Comparison of ENCODE assay signal across 8 cellular contexts in the genomic region with DNA sequence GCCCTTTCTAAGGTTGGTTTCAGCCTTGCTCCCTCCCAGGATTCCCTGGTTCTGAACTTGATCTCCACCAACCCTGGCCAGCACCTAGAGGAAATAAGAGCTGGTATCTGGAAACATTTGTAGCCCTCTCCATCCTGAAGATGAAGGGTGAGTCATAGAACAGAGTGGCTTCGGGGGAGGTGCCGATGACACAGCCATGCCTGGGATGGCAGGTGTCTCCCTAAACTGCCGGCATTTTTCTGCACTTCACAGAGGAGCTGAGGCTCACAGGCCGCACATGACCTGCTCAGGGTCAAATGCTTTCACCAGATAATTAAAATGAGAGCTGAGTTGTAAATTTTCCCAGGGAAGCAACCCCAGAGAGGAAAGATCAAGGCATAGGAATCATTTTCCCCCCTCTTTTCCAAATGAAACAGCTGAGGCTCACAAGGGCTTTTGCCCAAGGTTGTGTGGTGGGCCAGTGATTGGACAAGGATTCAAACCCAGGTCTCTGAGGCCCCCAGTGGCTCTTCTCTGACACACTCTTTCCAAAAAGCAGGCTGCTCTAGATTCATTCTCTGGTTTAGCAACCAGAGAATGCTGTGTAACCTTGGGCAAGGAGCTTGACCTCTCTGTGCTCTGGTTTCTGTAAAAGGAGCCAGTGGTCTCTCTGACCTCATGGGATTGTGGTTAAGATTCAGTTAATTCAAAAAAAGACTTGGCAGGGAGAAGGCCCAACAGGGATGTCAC. TPM values are rescaled to one million over a fixed set of nuclear protein-coding genes. Genes with fewer than 3 reads are reported as not detected.
DNase-seq lines count a peak whose midpoint lies in the region; ATAC-seq and TF ChIP-seq lines count a peak whose summit lies in the region.

No MANE protein-coding gene starts in this region.

- in situ Hi-C loops in GM23248 (cut with MboI), result no loop called here
- in situ Hi-C loops in brain microvascular endothelial cell (cut with HindIII; ENCODE audit: low pct_ligation_motif_present, low sequenced_read_pairs), result no loop called here

- no peaks in the 10 kb centered on the region for H3K9me2 ChIP-seq in GM23248 (ENCODE audit: insufficient read depth)

- no peak overlapping the region for H3K23ac ChIP-seq in mesenchymal stem cell (ENCODE audit: low read length in 2 of 2)

- no peak overlapping the region for H4K91ac ChIP-seq in mesenchymal stem cell (ENCODE audit: low read length)

- H3K27ac ChIP-seq in GM23248 (no peak overlapping the region), brain microvascular endothelial cell (no peak overlapping the region), mesenchymal stem cell (ENCODE audit: low read length, poor library complexity, severe bottlenecking) (no peak overlapping the region), thyroid gland (peak overlapping the region in 2 of 3 donors; percentile 77 to 92)

- no peak overlapping the region for H2BK5ac ChIP-seq in mesenchymal stem cell (ENCODE audit: low read depth, low read length, poor library complexity, severe bottlenecking)

- no peak overlapping the region for H3K4ac ChIP-seq in mesenchymal stem cell (ENCODE audit: low read depth in 1 of 2, low read length in 2 of 2)

- TF ChIP-seq CTCF in brain microvascular endothelial cell (IDR thresholded peaks at IDR 0.05; ENCODE audit: low read depth, low read length, missing control alignments) (no peak), thyroid gland (IDR thresholded peaks at IDR 0.05) (no peak), GM20000 (IDR thresholded peaks at IDR 0.05; ENCODE audit: extremely low read depth, missing control alignments) (no peak)

- WGBS in GM23248 (ENCODE audit: low coverage in 1 of 2, low lambda C conversion rate in 2 of 2, missing lambda C conversion rate in 2 of 2), 2 experiments, result 65 to 71% methylated on average over 4 of the region's 4 CpGs
- 37% methylated on average over 4 of the region's 4 CpGs for WGBS in mesenchymal stem cell
- 76 to 90% methylated on average over 2 to 4 of the region's 4 CpGs for WGBS in thyroid gland, 2 donors

- peaks cover 11% of the 10 kb centered on the region for H3F3A ChIP-seq in GM23248 (ENCODE audit: insufficient read depth)

- ATAC-seq in GM21360 (IDR thresholded peaks at IDR 0.05; ENCODE audit: unreplicated experiment) (no peak), GM21423 (IDR thresholded peaks at IDR 0.05; ENCODE audit: unreplicated experiment) (no peak)

- H3K14ac ChIP-seq in mesenchymal stem cell (ENCODE audit: low read length in 2 of 2), result no peak overlapping the region

- intact Hi-C loops in thyroid gland (cut with DNase I), result no loop called here

- H3K9ac ChIP-seq in GM23248 (peak overlapping the region; percentile 54), mesenchymal stem cell (ENCODE audit: low read length) (peak overlapping the region; percentile 76)

- H2AK5ac ChIP-seq in mesenchymal stem cell (ENCODE audit: low read length, severe bottlenecking), result no peak overlapping the region

- peak overlapping the region in 1 of 2 experiments; percentile 15 for H2BK12ac ChIP-seq in mesenchymal stem cell (ENCODE audit: low read length in 2 of 2)

- H3K4me1 ChIP-seq in GM23248 (ENCODE audit: insufficient read depth) (peaks cover 12% of the 10 kb centered on the region), mesenchymal stem cell (ENCODE audit: control insufficient read depth, insufficient read depth, low read depth, low read length) (peaks cover 22% of the 10 kb centered on the region), thyroid gland (peaks cover 53 to 77% of the 10 kb centered on the region in 2 donors)

- H3K9me3 ChIP-seq in GM23248 (ENCODE audit: low read depth), result no peaks in the 10 kb centered on the region
- H3K9me3 ChIP-seq in mesenchymal stem cell (ENCODE audit: control insufficient read depth, low read length), result no peaks in the 10 kb centered on the region
- H3K9me3 ChIP-seq in thyroid gland, result no peaks in the 10 kb centered on the region

- peak overlapping the region; percentile 35 for H4K8ac ChIP-seq in mesenchymal stem cell (ENCODE audit: low read length)

- no peak overlapping the region for H3K18ac ChIP-seq in mesenchymal stem cell (ENCODE audit: low read depth in 1 of 2, low read length in 2 of 2)

- peaks cover 13% of the 10 kb centered on the region for H3K79me1 ChIP-seq in mesenchymal stem cell (replicated peaks; ENCODE audit: low read length, poor library complexity, severe bottlenecking)

- H2BK15ac ChIP-seq in mesenchymal stem cell (ENCODE audit: low read depth, poor library complexity, severe bottlenecking), result no peak overlapping the region

- H3K4me2 ChIP-seq in GM23248 (ENCODE audit: unreplicated experiment) (peak overlapping the region; percentile 64), mesenchymal stem cell (ENCODE audit: low read length, poor library complexity, severe bottlenecking) (no peak overlapping the region)

- peak; percentile 63 for DNase-seq in GM23248
- DNase-seq in NCI-H2196 (lab: John Stamatoyannopoulos, UW; ENCODE audit: unreplicated experiment), result peak; percentile 72
- peak; percentile 11 for DNase-seq in brain microvascular endothelial cell
- peak; percentile 40 for DNase-seq in mesenchymal stem cell
- peak; percentile 39 to 46 for DNase-seq in thyroid gland
- DNase-seq in GM20000 (ENCODE audit: low spot score), result no peak

- H3K79me2 ChIP-seq in GM23248 (ENCODE audit: insufficient read depth), result no peaks in the 10 kb centered on the region

- H4K20me1 ChIP-seq in GM23248 (ENCODE audit: insufficient read depth), result no peaks in the 10 kb centered on the region

- TF ChIP-seq POLR2A in thyroid gland (IDR thresholded peaks at IDR 0.05), result no peak

- H3K27me3 ChIP-seq in GM23248 (replicated peaks; ENCODE audit: insufficient read depth) (no peaks in the 10 kb centered on the region), brain microvascular endothelial cell (replicated peaks) (no peaks in the 10 kb centered on the region), mesenchymal stem cell (ENCODE audit: control insufficient read depth in 1 of 2, insufficient read depth in 1 of 2, low read length in 2 of 2) (no peaks in the 10 kb centered on the region), thyroid gland (no peaks in the 10 kb centered on the region)

- no peaks in the 10 kb centered on the region for H3K36me3 ChIP-seq in GM23248 (ENCODE audit: low read depth)
- H3K36me3 ChIP-seq in brain microvascular endothelial cell (replicated peaks), result peaks cover 21% of the 10 kb centered on the region
- H3K36me3 ChIP-seq in mesenchymal stem cell (ENCODE audit: control insufficient read depth in 1 of 2, insufficient read depth in 2 of 2, low read depth in 1 of 2, low read length in 2 of 2), result peaks cover 18 to 38% of the 10 kb centered on the region in 2 experiments
- peaks cover 0 to 2% of the 10 kb centered on the region in 2 donors for H3K36me3 ChIP-seq in thyroid gland

- H3K4me3 ChIP-seq in GM23248 (peak overlapping the region; percentile 60; the same call in 1 of the 2 replicates), brain microvascular endothelial cell (ENCODE audit: low read depth, low read length) (peak overlapping the region; percentile 60), mesenchymal stem cell (ENCODE audit: insufficient read depth in 1 of 2, low read depth in 1 of 2, low read length in 2 of 2) (peak overlapping the region in 1 of 2 experiments; percentile 91), thyroid gland (replicated peaks in 1 of 3) (peak overlapping the region in 1 of 3 donors; percentile 19)

- H2AFZ ChIP-seq in GM23248, result peak overlapping the region; percentile 34
- H2AFZ ChIP-seq in mesenchymal stem cell (ENCODE audit: low read depth, low read length), result no peak overlapping the region

- no peak overlapping the region for H2BK120ac ChIP-seq in mesenchymal stem cell (ENCODE audit: low read depth, low read length)

RNA-seq across cellular contexts. Expression of a gene that starts 1.2 kb away (rescaled TPM):
- total RNA-seq in GM23248 (2014; rRNA removed; shearing (Covaris generic)), result 6.9 and 7.3 TPM in 2 replicates
- 4.8 and 5.9 TPM in 2 replicates for polyA plus RNA-seq in GM23248 (2016; fragmentation: Nextera tagmentation; extraction: Ambion mirVana)
- 8.1 TPM for polyA plus RNA-seq in mesenchymal stem cell (2013, experiment 1 of 2)
- 7.2 TPM for polyA plus RNA-seq in mesenchymal stem cell (2013, experiment 2 of 2)
- total RNA-seq in thyroid gland, result 10 to 100 TPM; 28.0 to 43.9 (median 33.9) TPM

RNA-seq across cellular contexts. Expression of a gene that starts 29.2 kb away (rescaled TPM):
- total RNA-seq in GM23248 (2014; rRNA removed; shearing (Covaris generic)), result 43.1 and 45.0 TPM in 2 replicates
- polyA plus RNA-seq in GM23248 (2016; fragmentation: Nextera tagmentation; extraction: Ambion mirVana), result 23.9 and 26.0 TPM in 2 replicates
- polyA plus RNA-seq in mesenchymal stem cell (2013, experiment 1 of 2), result 13.3 TPM
- polyA plus RNA-seq in mesenchymal stem cell (2013, experiment 2 of 2), result 13.5 TPM
- total RNA-seq in thyroid gland, result 10 to 100 TPM; 33.1 to 60.0 (median 46.1) TPM

RNA-seq across cellular contexts. Expression of a gene that starts 29.3 kb away (rescaled TPM):
- total RNA-seq in GM23248 (2014; rRNA removed; shearing (Covaris generic)), result 27.6 and 29.7 TPM in 2 replicates
- polyA plus RNA-seq in GM23248 (2016; fragmentation: Nextera tagmentation; extraction: Ambion mirVana), result 26.7 and 28.8 TPM in 2 replicates
- polyA plus RNA-seq in mesenchymal stem cell (2013, experiment 1 of 2), result 45.8 TPM
- 43.4 TPM for polyA plus RNA-seq in mesenchymal stem cell (2013, experiment 2 of 2)
- total RNA-seq in thyroid gland, result 10 to 100 TPM; 70.3 to 93.5 (median 82.2) TPM

Comparison
In these comparisons a context has a peak if more than half of its experiments do, and no peak if none do; other contexts are left out.
1. H3K27ac ChIP-seq: peak in thyroid gland (2 of 3); none in GM23248 (single experiment), brain microvascular endothelial cell (single experiment) and mesenchymal stem cell (single experiment).